10 cellular contexts compared by ENCODE assay signal in the genomic region with DNA sequence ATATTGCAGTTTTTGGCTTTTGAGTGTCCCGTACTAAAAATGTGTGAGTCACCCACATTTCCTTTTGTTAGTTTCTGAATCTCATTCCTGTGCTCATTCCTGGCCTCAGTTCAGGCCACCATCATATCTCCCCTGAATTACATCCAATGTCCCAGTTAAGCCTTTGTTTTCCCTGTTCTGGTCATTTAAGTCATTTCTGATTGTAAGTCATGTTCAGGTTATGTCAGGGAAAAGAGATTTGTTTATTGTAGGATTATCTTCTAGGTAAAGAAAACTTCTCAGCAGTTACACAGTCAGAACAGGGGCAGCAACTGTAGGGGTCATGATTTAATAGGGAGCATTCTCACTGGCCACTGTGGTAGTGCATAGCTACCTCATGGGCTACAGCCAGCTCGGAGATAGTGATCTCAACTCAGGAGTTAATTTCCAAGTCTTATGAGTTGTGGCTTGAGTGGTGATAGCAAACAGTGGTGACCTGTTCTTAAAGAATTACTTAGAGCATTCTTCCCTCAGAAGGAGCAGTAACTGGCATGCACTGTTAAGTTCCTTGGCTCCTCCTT. TPM values are rescaled to one million over a fixed set of nuclear protein-coding genes. Genes with fewer than 3 reads are reported as not detected.
DNase-seq lines count a peak whose midpoint lies in the region; ATAC-seq and TF ChIP-seq lines count a peak whose summit lies in the region.
"Had no signal": no experiment of that assay in that cellular context is flagged by ENCODE, and none has a peak within 500 bp of the region (broad histone marks: within the 10 kb centered on the region; RNA-seq: fewer than 3 reads in every experiment).

No MANE protein-coding gene starts in this region.

- DNase-seq in EL (peak; percentile 98), RPMI7951 (ENCODE audit: low read depth) (peak; percentile 90), epithelial cell of proximal tubule (ENCODE audit: low read depth) (peak; percentile 85), renal cortical epithelial cell (ENCODE audit: low read depth) (peak; percentile 91), NCI-H1694 treated with DMSO at 0.1 percent for 48 hours (lab: John Stamatoyannopoulos, UW) (no peak), SKM-1 treated with dmso at 0.1 percent for 144 hours (lab: John Stamatoyannopoulos, UW; ENCODE audit: unreplicated experiment) (no peak)
- no peak for DNase-seq in activated T-cell treated with anti-CD3 and anti-CD28 coated beads, Interleukin-2, amount 50 U/mL, for 48 hours
- DNase-seq: NCI-H1930 had no signal

- no peak for ATAC-seq in GM19395 (IDR thresholded peaks at IDR 0.05; ENCODE audit: unreplicated experiment)
- ATAC-seq: esophagus mucosa had no signal

- no peak overlapping the region for H3K4me3 ChIP-seq in epithelial cell of proximal tubule (ENCODE audit: low read depth, low read length)

- TF ChIP-seq CTCF in epithelial cell of proximal tubule (conservative IDR thresholded peaks at IDR 0.05; ENCODE audit: low read depth, low read length), result no peak

RNA-seq across cellular contexts. Expression of gene DDX47, which starts 6.7 kb away (rescaled TPM):
- 75.4 and 86.6 TPM in 2 replicates for total RNA-seq in RPMI7951 (2014; rRNA removed; shearing (Covaris generic))
- total RNA-seq in epithelial cell of proximal tubule (106 and 110 TPM in 2 replicates), renal cortical epithelial cell (102 and 135 TPM in 2 replicates)

RNA-seq across cellular contexts. Expression of gene APOLD1, which starts 34.4 kb away (rescaled TPM):
- total RNA-seq in RPMI7951 (2014; rRNA removed; shearing (Covaris generic)), result 12.6 and 12.7 TPM in 2 replicates
- 1.5 and 3.1 TPM in 2 replicates for total RNA-seq in epithelial cell of proximal tubule
- total RNA-seq in renal cortical epithelial cell, result 1.5 and 3.6 TPM in 2 replicates

Comparison
In these comparisons a context has a peak if more than half of its experiments do, and no peak if none do; other contexts are left out.
1. DNase-seq: peak in EL (single experiment), RPMI7951 (single experiment), epithelial cell of proximal tubule (single experiment) and renal cortical epithelial cell (single experiment); none in NCI-H1694 treated with DMSO at 0.1 percent for 48 hours (single experiment), activated T-cell treated with anti-CD3 and anti-CD28 coated beads, Interleukin-2, amount 50 U/mL, for 48 hours (0 of 2) and SKM-1 treated with dmso at 0.1 percent for 144 hours (single experiment).